In genomic region chr1:1347026-1347595, GRCh38 we compare ENCODE assay signal across 2 cellular contexts.
TF ChIP-seq lines count a peak whose summit lies in the region.

No MANE protein-coding gene starts in this region.

TF ChIP-seq in SK-N-SH, 30 proteins besides CTCF, POLR2A, EP300 and RAD21 (continued from another document):
- TF ChIP-seq, protein P1, sequence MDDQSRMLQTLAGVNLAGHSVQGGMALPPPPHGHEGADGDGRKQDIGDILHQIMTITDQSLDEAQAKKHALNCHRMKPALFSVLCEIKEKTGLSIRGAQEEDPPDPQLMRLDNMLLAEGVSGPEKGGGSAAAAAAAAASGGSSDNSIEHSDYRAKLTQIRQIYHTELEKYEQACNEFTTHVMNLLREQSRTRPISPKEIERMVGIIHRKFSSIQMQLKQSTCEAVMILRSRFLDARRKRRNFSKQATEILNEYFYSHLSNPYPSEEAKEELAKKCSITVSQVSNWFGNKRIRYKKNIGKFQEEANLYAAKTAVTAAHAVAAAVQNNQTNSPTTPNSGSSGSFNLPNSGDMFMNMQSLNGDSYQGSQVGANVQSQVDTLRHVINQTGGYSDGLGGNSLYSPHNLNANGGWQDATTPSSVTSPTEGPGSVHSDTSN (IDR thresholded peaks at IDR 0.05) = no peak
- TF ChIP-seq GATA2 (CRISPR knock-in tag; IDR thresholded peaks at IDR 0.05) (no peak), NRF1 (IDR thresholded peaks at IDR 0.05; ENCODE audit: low read depth, low read length) (no peak), JUND (IDR thresholded peaks at IDR 0.05) (no peak), SIN3A (IDR thresholded peaks at IDR 0.05; ENCODE audit: borderline replicate concordance, low read depth, low read length) (no peak), ELF1 (IDR thresholded peaks at IDR 0.05) (no peak), GABPA (IDR thresholded peaks at IDR 0.05; ENCODE audit: low read depth) (no peak), TCF12 (IDR thresholded peaks at IDR 0.05) (no peak), RCOR1 (IDR thresholded peaks at IDR 0.05; ENCODE audit: low read length) (no peak), FOXJ3 (CRISPR knock-in tag; IDR thresholded peaks at IDR 0.05) (no peak), ZBTB33 (IDR thresholded peaks at IDR 0.05; ENCODE audit: borderline replicate concordance, low read depth) (no peak), REST (IDR thresholded peaks at IDR 0.05; ENCODE audit: low read depth, low read length) (no peak), SMC3 (IDR thresholded peaks at IDR 0.05; ENCODE audit: low read depth, low read length) (no peak), MXI1 (IDR thresholded peaks at IDR 0.05; ENCODE audit: low read depth, low read length) (no peak)
- TF ChIP-seq, protein P2, sequence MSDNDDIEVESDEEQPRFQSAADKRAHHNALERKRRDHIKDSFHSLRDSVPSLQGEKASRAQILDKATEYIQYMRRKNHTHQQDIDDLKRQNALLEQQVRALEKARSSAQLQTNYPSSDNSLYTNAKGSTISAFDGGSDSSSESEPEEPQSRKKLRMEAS (IDR thresholded peaks at IDR 0.05; ENCODE audit: low read depth) = no peak
- TF ChIP-seq, protein P3, sequence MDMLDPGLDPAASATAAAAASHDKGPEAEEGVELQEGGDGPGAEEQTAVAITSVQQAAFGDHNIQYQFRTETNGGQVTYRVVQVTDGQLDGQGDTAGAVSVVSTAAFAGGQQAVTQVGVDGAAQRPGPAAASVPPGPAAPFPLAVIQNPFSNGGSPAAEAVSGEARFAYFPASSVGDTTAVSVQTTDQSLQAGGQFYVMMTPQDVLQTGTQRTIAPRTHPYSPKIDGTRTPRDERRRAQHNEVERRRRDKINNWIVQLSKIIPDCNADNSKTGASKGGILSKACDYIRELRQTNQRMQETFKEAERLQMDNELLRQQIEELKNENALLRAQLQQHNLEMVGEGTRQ (IDR thresholded peaks at IDR 0.05; ENCODE audit: borderline replicate concordance, low read depth, low read length) = no peak

TF ChIP-seq in SK-N-SH treated with all-trans-retinoic acid at 6 μM for 48 hours, 23 proteins besides CTCF, POLR2A, EP300 and RAD21 (continued from another document):
- TF ChIP-seq CREB5 (CRISPR knock-in tag; IDR thresholded peaks at IDR 0.05; ENCODE audit: low read depth) (no peak), RARB (CRISPR knock-in tag; IDR thresholded peaks at IDR 0.05) (no peak)
- TF ChIP-seq, protein P4, sequence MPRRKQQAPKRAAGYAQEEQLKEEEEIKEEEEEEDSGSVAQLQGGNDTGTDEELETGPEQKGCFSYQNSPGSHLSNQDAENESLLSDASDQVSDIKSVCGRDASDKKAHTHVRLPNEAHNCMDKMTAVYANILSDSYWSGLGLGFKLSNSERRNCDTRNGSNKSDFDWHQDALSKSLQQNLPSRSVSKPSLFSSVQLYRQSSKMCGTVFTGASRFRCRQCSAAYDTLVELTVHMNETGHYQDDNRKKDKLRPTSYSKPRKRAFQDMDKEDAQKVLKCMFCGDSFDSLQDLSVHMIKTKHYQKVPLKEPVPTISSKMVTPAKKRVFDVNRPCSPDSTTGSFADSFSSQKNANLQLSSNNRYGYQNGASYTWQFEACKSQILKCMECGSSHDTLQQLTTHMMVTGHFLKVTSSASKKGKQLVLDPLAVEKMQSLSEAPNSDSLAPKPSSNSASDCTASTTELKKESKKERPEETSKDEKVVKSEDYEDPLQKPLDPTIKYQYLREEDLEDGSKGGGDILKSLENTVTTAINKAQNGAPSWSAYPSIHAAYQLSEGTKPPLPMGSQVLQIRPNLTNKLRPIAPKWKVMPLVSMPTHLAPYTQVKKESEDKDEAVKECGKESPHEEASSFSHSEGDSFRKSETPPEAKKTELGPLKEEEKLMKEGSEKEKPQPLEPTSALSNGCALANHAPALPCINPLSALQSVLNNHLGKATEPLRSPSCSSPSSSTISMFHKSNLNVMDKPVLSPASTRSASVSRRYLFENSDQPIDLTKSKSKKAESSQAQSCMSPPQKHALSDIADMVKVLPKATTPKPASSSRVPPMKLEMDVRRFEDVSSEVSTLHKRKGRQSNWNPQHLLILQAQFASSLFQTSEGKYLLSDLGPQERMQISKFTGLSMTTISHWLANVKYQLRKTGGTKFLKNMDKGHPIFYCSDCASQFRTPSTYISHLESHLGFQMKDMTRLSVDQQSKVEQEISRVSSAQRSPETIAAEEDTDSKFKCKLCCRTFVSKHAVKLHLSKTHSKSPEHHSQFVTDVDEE (CRISPR knock-in tag; IDR thresholded peaks at IDR 0.05) = no peak
